ENCODE assay signal across 9 cellular contexts in the genomic region with DNA sequence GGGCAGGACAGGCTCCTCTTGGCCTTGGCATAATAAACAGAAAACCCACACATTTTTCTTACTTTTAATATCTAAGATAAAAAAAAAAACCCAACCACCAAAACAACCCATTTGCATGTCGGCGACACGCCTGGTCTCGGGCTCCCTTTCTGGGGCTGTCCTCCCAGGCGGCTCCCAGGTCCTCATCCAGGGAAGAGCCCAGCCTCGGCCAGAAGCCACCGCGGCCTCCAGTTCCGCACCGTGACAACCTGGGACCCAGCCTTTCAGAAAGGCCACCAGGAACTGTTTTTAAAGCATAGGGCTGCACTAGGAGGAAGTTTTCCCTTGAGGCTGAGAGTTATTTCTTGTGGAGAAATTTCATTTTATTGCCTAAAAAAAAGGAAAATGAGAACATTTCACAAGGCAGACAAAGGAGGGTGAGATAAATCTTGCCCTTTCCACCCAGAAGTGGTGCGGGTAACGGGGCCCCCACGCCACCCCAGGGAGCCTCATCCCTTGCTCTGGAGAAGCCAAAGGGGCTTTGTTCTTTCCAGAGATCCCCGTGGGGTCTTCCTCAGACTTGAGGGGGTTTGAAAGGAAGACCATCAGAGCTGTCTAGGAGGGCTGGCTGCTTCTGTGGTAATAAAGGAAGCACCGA. TPM values are rescaled to one million over a fixed set of nuclear protein-coding genes. Genes with fewer than 3 reads are reported as not detected.
DNase-seq lines count a peak whose midpoint lies in the region; FAIRE-seq and TF ChIP-seq lines count a peak whose summit lies in the region.
"Had no signal": no experiment of that assay in that cellular context is flagged by ENCODE, and none has a peak within 500 bp of the region (broad histone marks: within the 10 kb centered on the region; RNA-seq: fewer than 3 reads in every experiment).

No MANE protein-coding gene starts in this region.

- WGBS in mesodermal cell (ENCODE audit: insufficient coverage in 2 of 2), 2 experiments = 75 to 87% methylated on average over 11 to 12 of the region's 15 CpGs
- 78% methylated on average over 15 of the region's 15 CpGs for WGBS in suprapubic skin

- H3K27me3 ChIP-seq in Loucy (ENCODE audit: insufficient read depth, low read length, poor library complexity, severe bottlenecking) (no peaks in the 10 kb centered on the region), endothelial cell of umbilical vein (ENCODE audit: control insufficient read depth in 2 of 2, insufficient read depth in 2 of 2, low read length in 2 of 2) (no peaks in the 10 kb centered on the region), suprapubic skin (no peaks in the 10 kb centered on the region)

- no peaks in the 10 kb centered on the region for H3K4me1 ChIP-seq in Loucy (ENCODE audit: insufficient read depth, low read length, poor library complexity, severe bottlenecking)
- no peaks in the 10 kb centered on the region for H3K4me1 ChIP-seq in endothelial cell of umbilical vein (ENCODE audit: control insufficient read depth, extremely low read depth, insufficient read depth, low read length)
- H3K4me1 ChIP-seq in mesodermal cell (ENCODE audit: control insufficient read depth, insufficient read depth, low read length, poor library complexity, severe bottlenecking) = peaks cover 8% of the 10 kb centered on the region
- H3K4me1 ChIP-seq in suprapubic skin = peaks cover 12% of the 10 kb centered on the region

- H3K27ac ChIP-seq in endothelial cell of umbilical vein (ENCODE audit: insufficient read depth, low read depth, low read length) = no peak overlapping the region
- peak overlapping the region; percentile 75 for H3K27ac ChIP-seq in mesodermal cell (ENCODE audit: low read depth, low read length, severe bottlenecking)
- peak overlapping the region; percentile 56 for H3K27ac ChIP-seq in suprapubic skin
- H3K27ac ChIP-seq: parathyroid adenoma had no signal

- no peaks in the 10 kb centered on the region for H3K9me3 ChIP-seq in Loucy (ENCODE audit: insufficient read depth, low read depth, low read length)
- H3K9me3 ChIP-seq in endothelial cell of umbilical vein (replicated peaks; ENCODE audit: control insufficient read depth, insufficient read depth, low read length) = no peaks in the 10 kb centered on the region
- H3K9me3 ChIP-seq in mesodermal cell (ENCODE audit: control insufficient read depth, low read length) = no peaks in the 10 kb centered on the region
- no peaks in the 10 kb centered on the region for H3K9me3 ChIP-seq in suprapubic skin

- no peaks in the 10 kb centered on the region for H3F3A ChIP-seq in Loucy (ENCODE audit: low read depth)

- H3K9me2 ChIP-seq in Loucy (replicated peaks; ENCODE audit: low read depth, low read length) = no peaks in the 10 kb centered on the region

- CTCF ChIA-PET in endothelial cell of umbilical vein (lab: Charles Lee) = interaction anchor here (0.6 to 5.7 kb wide), 32 partner anchors 9 to 1270 kb away, joined by 3 to 202 read pairs (median 5); partner anchors contain the start of gene ADCK2

- H3K4me3 ChIP-seq in Loucy (ENCODE audit: low read length, poor library complexity, severe bottlenecking) (no peak overlapping the region), endothelial cell of umbilical vein (replicated peaks in 1 of 3; ENCODE audit: insufficient read depth in 1 of 3, low read depth in 1 of 3, low read length in 3 of 3) (no peak overlapping the region), mesodermal cell (ENCODE audit: extremely low read depth, insufficient read depth, low read length, poor library complexity, severe bottlenecking) (no peak overlapping the region), suprapubic skin (no peak overlapping the region)

- no peaks in the 10 kb centered on the region for H4K20me1 ChIP-seq in Loucy (ENCODE audit: insufficient read depth, low read length, poor library complexity, severe bottlenecking)
- no peaks in the 10 kb centered on the region for H4K20me1 ChIP-seq in endothelial cell of umbilical vein (replicated peaks; ENCODE audit: control insufficient read depth, extremely low read depth, insufficient read depth, low read length)

- POLR2A ChIA-PET in endothelial cell of umbilical vein (lab: Charles Lee) = no interaction called here

- dilution Hi-C loops in endothelial cell of umbilical vein (cut with MboI; ENCODE audit: extremely low pct_ligation_motif_present, low sequenced_read_pairs) = no loop called here

- H3K9ac ChIP-seq in Loucy (ENCODE audit: low read depth, low read length, poor library complexity, severe bottlenecking) (no peak overlapping the region), endothelial cell of umbilical vein (replicated peaks; ENCODE audit: extremely low read depth, insufficient read depth, low read length) (no peak overlapping the region)
- H3K9ac ChIP-seq: parathyroid adenoma had no signal

- H3K79me2 ChIP-seq in Loucy (ENCODE audit: insufficient read depth, low read length) (no peaks in the 10 kb centered on the region), endothelial cell of umbilical vein (ENCODE audit: control insufficient read depth, insufficient read depth, low read length) (no peaks in the 10 kb centered on the region)
- H3K79me2 ChIP-seq: parathyroid adenoma had no signal

- TF ChIP-seq CTCF in Loucy (conservative IDR thresholded peaks at IDR 0.05; ENCODE audit: low read length) (no peak), endothelial cell of umbilical vein (IDR thresholded peaks at IDR 0.05; ENCODE audit: extremely low read depth in 1 of 2, insufficient read depth in 1 of 2, low read depth in 1 of 2, low read length in 2 of 2) (no peak), suprapubic skin (IDR thresholded peaks at IDR 0.05) (no peak)

- no peak for DNase-seq in endothelial cell of umbilical vein (ENCODE audit: low read depth, low spot score)
- no peak for DNase-seq in suprapubic skin (ENCODE audit: low spot score in 2 of 2)
- no peak for DNase-seq in NCI-H1105 (lab: John Stamatoyannopoulos, UW)
- no peak for DNase-seq in NCI-H510A (lab: John Stamatoyannopoulos, UW)
- DNase-seq in H54 (ENCODE audit: insufficient read length, low spot score) = no peak
- DNase-seq in anterior cingulate cortex (lab: John Stamatoyannopoulos, UW) = no peak

- no peaks in the 10 kb centered on the region for H3K36me3 ChIP-seq in Loucy (ENCODE audit: insufficient read depth, low read length)
- H3K36me3 ChIP-seq in endothelial cell of umbilical vein (ENCODE audit: control insufficient read depth in 2 of 2, extremely low read depth in 1 of 2, insufficient read depth in 2 of 2, low read length in 2 of 2) = no peaks in the 10 kb centered on the region
- peaks cover 27% of the 10 kb centered on the region for H3K36me3 ChIP-seq in mesodermal cell (ENCODE audit: control insufficient read depth, insufficient read depth, low read length)
- H3K36me3 ChIP-seq in suprapubic skin = peaks cover 4% of the 10 kb centered on the region

- intact Hi-C loops in endothelial cell of umbilical vein (cut with micrococcal nuclease) = loop anchor here (1.0 kb wide), 5 partner anchors 135 to 1132 kb away; no protein-coding TSS in a partner anchor

- BruUV-seq in endothelial cell of umbilical vein (replicated peaks; lab: Mats Ljungman, UMichigan) = no TSS peak

- H2AFZ ChIP-seq in Loucy (ENCODE audit: low read length) = peak overlapping the region; percentile 87
- H2AFZ ChIP-seq in endothelial cell of umbilical vein (ENCODE audit: low read depth, low read length) = peak overlapping the region; percentile 34

- TF ChIP-seq POLR2A in endothelial cell of umbilical vein (IDR thresholded peaks at IDR 0.05; ENCODE audit: low read depth, low read length) (no peak), suprapubic skin (IDR thresholded peaks at IDR 0.05) (no peak), H54 (IDR thresholded peaks at IDR 0.05; ENCODE audit: low read depth, low read length) (no peak)

- FAIRE-seq in endothelial cell of umbilical vein (lab: Jason Lieb, UNC) = no peak
- FAIRE-seq in H54 (lab: Jason Lieb, UNC) = no peak

- H3K9me1 ChIP-seq in endothelial cell of umbilical vein (replicated peaks; ENCODE audit: control insufficient read depth, extremely low read depth, insufficient read depth, low read length) = no peaks in the 10 kb centered on the region

- H3K4me2 ChIP-seq in Loucy (ENCODE audit: low read depth, low read length, poor library complexity, severe bottlenecking) = peak overlapping the region; percentile 8
- H3K4me2 ChIP-seq in endothelial cell of umbilical vein (ENCODE audit: insufficient read depth, low read length) = no peak overlapping the region

- TF ChIP-seq EP300 in suprapubic skin (IDR thresholded peaks at IDR 0.05) = no peak

TF ChIP-seq in endothelial cell of umbilical vein, 7 proteins besides CTCF, POLR2A, EP300 and RAD21:
- TF ChIP-seq POLR2AphosphoS5 (IDR thresholded peaks at IDR 0.05; ENCODE audit: insufficient read depth, low read depth, low read length) = no peak
- no peak for TF ChIP-seq MAX (IDR thresholded peaks at IDR 0.05; ENCODE audit: insufficient read depth, insufficient read length)
- TF ChIP-seq MYC (IDR thresholded peaks at IDR 0.05; ENCODE audit: low read depth, low read length) = no peak
- TF ChIP-seq JUN (IDR thresholded peaks at IDR 0.05; ENCODE audit: borderline replicate concordance, insufficient read depth, insufficient read length, low read depth) = no peak
- TF ChIP-seq EZH2 (IDR thresholded peaks at IDR 0.05; ENCODE audit: borderline replicate concordance, low read depth, low read length, severe bottlenecking) = no peak
- TF ChIP-seq GATA2 (IDR thresholded peaks at IDR 0.05; ENCODE audit: insufficient read depth, insufficient read length, low read depth, low read length) = no peak
- no peak for TF ChIP-seq FOS (IDR thresholded peaks at IDR 0.05; ENCODE audit: borderline replicate concordance, insufficient read depth, low read length)

RNA-seq across cellular contexts. Expression of gene MKRN1, which starts 39.2 kb away (rescaled TPM):
- total RNA-seq in endothelial cell of umbilical vein (52.1 and 52.2 TPM in 2 replicates), suprapubic skin (10 to 100 TPM; 58.1 to 95.8 (median 79.5) TPM)
- 18.4 and 24.9 TPM in 2 replicates for polyA plus RNA-seq in endothelial cell of umbilical vein
- 22.4 and 25.4 TPM in 2 replicates for polyA plus RNA-seq in endothelial cell of umbilical vein (2011; cell fraction: cytosol; rRNA removed)
- 25.8 and 27.3 TPM in 2 replicates for polyA plus RNA-seq in endothelial cell of umbilical vein (2011; cell fraction: nucleus; rRNA removed)
- 38.8 and 46.3 TPM in 2 replicates for polyA plus RNA-seq in endothelial cell of umbilical vein (2012)
- polyA minus RNA-seq in endothelial cell of umbilical vein = 39.3 and 45.9 TPM in 2 replicates
- polyA minus RNA-seq in endothelial cell of umbilical vein (2011; cell fraction: cytosol; rRNA and poly(A)+ RNA removed) = 30.9 TPM
- polyA minus RNA-seq in endothelial cell of umbilical vein (2011; cell fraction: nucleus; rRNA and poly(A)+ RNA removed) = 18.5 and 22.4 TPM in 2 replicates
- 65.9 TPM for polyA plus RNA-seq in mesodermal cell (2013, experiment 1 of 2)
- polyA plus RNA-seq in mesodermal cell (2013, experiment 2 of 2) = 62.9 TPM
